In genomic region chr1:13356774-13357173, GRCh38 we compare ENCODE assay signal across 8 cellular contexts. TPM values are rescaled to one million over a fixed set of nuclear protein-coding genes. Genes with fewer than 3 reads are reported as not detected.
DNase-seq lines count a peak whose midpoint lies in the region; ATAC-seq, FAIRE-seq and TF ChIP-seq lines count a peak whose summit lies in the region.
"Not testable (repeated sequence)": the region's sequence is repeated elsewhere in the genome, so short reads cannot be mapped to it uniquely, and the experiment has no call there.

No MANE protein-coding gene starts in this region.

- in situ Hi-C loops in GM12878 (cut with MboI) = not testable (repeated sequence)

- not testable (repeated sequence) for H3K4me3 Mint-ChIP-seq in Calu3 (ENCODE audit: low read depth, unreplicated experiment); naive thymus-derived CD4-positive, alpha-beta T cell

- not testable (repeated sequence) for H3K27ac Mint-ChIP-seq in Calu3 (ENCODE audit: unreplicated experiment); naive thymus-derived CD4-positive, alpha-beta T cell

- H3K9ac ChIP-seq in GM12878 (ENCODE audit: control insufficient read depth, insufficient read depth, low read length) = not testable (repeated sequence)

- TF ChIP-seq RAD21 in GM12878 (IDR thresholded peaks at IDR 0.05; ENCODE audit: insufficient read depth, low read depth, low read length) = peak; percentile 63

- not testable (repeated sequence) for H3K36me3 ChIP-seq in HEK293 (ENCODE audit: control insufficient read depth in 2 of 2, insufficient read depth in 1 of 2, low read length in 2 of 2); GM12878 (ENCODE audit: control insufficient read depth in 2 of 2, insufficient read depth in 2 of 2, low read length in 1 of 2); naive thymus-derived CD4-positive, alpha-beta T cell (ENCODE audit: control insufficient read depth in 2 of 3, insufficient read depth in 3 of 3, low read length in 3 of 3)

- intact Hi-C loops in Calu3 (cut with micrococcal nuclease; ENCODE audit: unreplicated experiment) = loop anchor here (5.0 kb wide), 2 partner anchors 66 to 606 kb away; no protein-coding TSS in a partner anchor
- intact Hi-C loops in GM12878 (cut with micrococcal nuclease; ENCODE audit: unreplicated experiment) = loop anchor here (5.0 kb wide), 1 partner anchor 606 kb away; no protein-coding TSS in a partner anchor
- intact Hi-C loops in naive thymus-derived CD4-positive, alpha-beta T cell (cut with micrococcal nuclease) = not testable (repeated sequence)

- H4K20me1 ChIP-seq in GM12878 (ENCODE audit: control insufficient read depth, insufficient read depth) = not testable (repeated sequence)

- not testable (repeated sequence) for H3K36me3 Mint-ChIP-seq in Calu3 (ENCODE audit: insufficient read depth, unreplicated experiment); naive thymus-derived CD4-positive, alpha-beta T cell

- not testable (repeated sequence) for H3K4me2 ChIP-seq in GM12878 (ENCODE audit: control insufficient read depth, insufficient read depth)

- not testable (repeated sequence) for TF ChIP-seq EP300 in GM12878 (IDR thresholded peaks at IDR 0.05; ENCODE audit: borderline replicate concordance in 1 of 2, control insufficient read depth in 1 of 2, low read depth in 2 of 2, low read length in 2 of 2)

- not testable (repeated sequence) for TF ChIP-seq POLR2A in GM12878 (IDR thresholded peaks at IDR 0.05; ENCODE audit: low read depth, low read length)

- H3K9me3 ChIP-seq in HEK293 (ENCODE audit: control insufficient read depth, insufficient read depth, low read depth, low read length); GM12878 (replicated peaks; ENCODE audit: control insufficient read depth, insufficient read depth, low read length); naive thymus-derived CD4-positive, alpha-beta T cell (ENCODE audit: control insufficient read depth in 2 of 3, low read length in 3 of 3): not testable (repeated sequence)

- not testable (repeated sequence) for H3K4me3 ChIP-seq in HEK293 (ENCODE audit: low read depth, low read length); GM12878; naive thymus-derived CD4-positive, alpha-beta T cell (ENCODE audit: low read length)

- CTCF ChIA-PET in Calu3 (lab: Charles Lee); HEK293 (lab: Yijun Ruan, JAX); GM12878 (lab: Yijun Ruan, JAX); naive thymus-derived CD4-positive, alpha-beta T cell (lab: Charles Lee): not testable (repeated sequence)

- not testable (repeated sequence) for TF ChIP-seq CTCF in Calu3 (IDR thresholded peaks at IDR 0.05; ENCODE audit: unreplicated experiment); HEK293 (tag by site-specific recombination; IDR thresholded peaks at IDR 0.05)
- peak; percentile 33 to 47 (median 42); a peak in 4 of 6 replicates for TF ChIP-seq CTCF in GM12878 (IDR thresholded peaks at IDR 0.05 in 2 of 3, conservative IDR thresholded peaks at IDR 0.05 in 1 of 3; ENCODE audit: control insufficient read depth in 2 of 3, extremely low read depth in 1 of 3, insufficient read depth in 1 of 3, low read depth in 3 of 3, low read length in 3 of 3)

- not testable (repeated sequence) for H3K4me1 Mint-ChIP-seq in Calu3 (ENCODE audit: low read depth, unreplicated experiment); naive thymus-derived CD4-positive, alpha-beta T cell

- H2AFZ ChIP-seq in GM12878 (ENCODE audit: control insufficient read depth, low read depth, low read length) = not testable (repeated sequence)

- DNase-seq in Calu3 (peak; percentile 26), NCI-H2107 treated with DMSO at 0.1 percent for 48 hours (lab: John Stamatoyannopoulos, UW; ENCODE audit: unreplicated experiment) (peak; percentile 4), SHP77 treated with DMSO at 0.1 percent for 48 hours (lab: John Stamatoyannopoulos, UW) (peak; percentile 0), globus pallidus (ENCODE audit: low spot score) (peak; percentile 38), superior temporal gyrus (ENCODE audit: extremely low spot score) (peak; percentile 83)
- not testable (repeated sequence) for DNase-seq in GM12878 (ENCODE audit: low read depth, low spot score)
- DNase-seq in naive thymus-derived CD4-positive, alpha-beta T cell = peak in 5 of 9 donors; percentile 13 to 24 (median 18)

- H3K27ac ChIP-seq in HEK293 (ENCODE audit: extremely low read depth, low read depth, low read length); GM12878 (ENCODE audit: control insufficient read depth, insufficient read depth); naive thymus-derived CD4-positive, alpha-beta T cell (ENCODE audit: low read depth, low read length): not testable (repeated sequence)

- H3K27me3 ChIP-seq in GM12878 (replicated peaks in 1 of 2; ENCODE audit: control insufficient read depth in 2 of 2, insufficient read depth in 2 of 2, low read length in 1 of 2); naive thymus-derived CD4-positive, alpha-beta T cell (ENCODE audit: control insufficient read depth in 2 of 2, insufficient read depth in 2 of 2, low read length in 2 of 2): not testable (repeated sequence)

- SMC1A ChIA-PET in GM12878 (lab: Charles Lee; ENCODE audit: uncharacterized antibody, unreplicated experiment) = not testable (repeated sequence)

- POLR2A ChIA-PET in HEK293 (lab: Yijun Ruan, JAX); GM12878 (lab: Charles Lee); naive thymus-derived CD4-positive, alpha-beta T cell (lab: Charles Lee): not testable (repeated sequence)

- BruUV-seq in Calu3 (replicated peaks; lab: Mats Ljungman, UMichigan); GM12878 (replicated peaks; lab: Mats Ljungman, UMichigan): not testable (repeated sequence)

- not testable (repeated sequence) for H3K9me3 Mint-ChIP-seq in Calu3 (ENCODE audit: low read depth, unreplicated experiment)
- H3K9me3 Mint-ChIP-seq in naive thymus-derived CD4-positive, alpha-beta T cell = peaks cover 0 to 22% (median 7%) of the 10 kb centered on the region in 11 donors

- ATAC-seq in GM12878 = peak; percentile 49; the same call in 2 of the 3 replicates
- ATAC-seq in naive thymus-derived CD4-positive, alpha-beta T cell = not testable (repeated sequence)

- RAD21 ChIA-PET in GM12878 (lab: Charles Lee; ENCODE audit: unreplicated experiment) = not testable (repeated sequence)

- H3K4me1 ChIP-seq in HEK293 (ENCODE audit: control insufficient read depth, insufficient read depth, low read length); GM12878 (ENCODE audit: control insufficient read depth, insufficient read depth, low read length); naive thymus-derived CD4-positive, alpha-beta T cell (ENCODE audit: control insufficient read depth in 2 of 2, insufficient read depth in 2 of 2, low read length in 2 of 2): not testable (repeated sequence)

- FAIRE-seq in GM12878 (lab: Jason Lieb, UNC) = not testable (repeated sequence)

- 0% methylated on average over 5 of the region's 5 CpGs for WGBS in GM12878 (ENCODE audit: insufficient coverage, insufficient replicate concordance, low lambda C conversion rate, missing lambda C conversion rate)

- H3K27me3 Mint-ChIP-seq in Calu3 (ENCODE audit: unreplicated experiment); naive thymus-derived CD4-positive, alpha-beta T cell: not testable (repeated sequence)

- H3K79me2 ChIP-seq in GM12878 (ENCODE audit: control insufficient read depth, insufficient read depth, low read length) = not testable (repeated sequence)

RNA-seq across cellular contexts. Expression of gene PRAMEF14, which starts 9.8 kb away (rescaled TPM):
- not detected in 2 replicates for total RNA-seq in Calu3 (2022)
- total RNA-seq in GM12878 (2013; cell fraction: nucleolus; rRNA removed) = not detected in 2 replicates
- not detected in 2 replicates for total RNA-seq in GM12878 (2014; rRNA removed)
- not detected in 2 replicates for total RNA-seq in GM12878 (2014; rRNA removed; fragmentation: Illumina TruSeq; extraction: Trizol)
- not detected in 2 replicates for total RNA-seq in GM12878 (2021)
- not detected for polyA plus RNA-seq in GM12878 (2011; ENCODE audit: low read depth)
- not detected in 2 replicates for polyA plus RNA-seq in GM12878 (2011; rRNA removed)
- not detected in 2 replicates for polyA plus RNA-seq in GM12878 (2011; cell fraction: cytosol; rRNA removed)
- polyA plus RNA-seq in GM12878 (2011; cell fraction: nucleus; rRNA removed) = not detected in 2 replicates
- polyA plus RNA-seq in GM12878 (2012) = not detected in 2 replicates
- polyA plus RNA-seq in GM12878 (2014; fragmentation: Illumina TruSeq; extraction: Trizol) = not detected in 2 replicates
- not detected for polyA plus RNA-seq in GM12878 (2014; fragmentation: Nextera tagmentation; extraction: Ambion mirVana)
- not detected in 2 replicates for polyA plus RNA-seq in GM12878 (2014; rRNA removed)
- not detected for polyA plus RNA-seq in GM12878 (2016; fragmentation: Nextera tagmentation; extraction: Ambion mirVana)
- not detected in 2 replicates for polyA minus RNA-seq in GM12878 (2011; rRNA and poly(A)+ RNA removed)
- polyA minus RNA-seq in GM12878 (2011; cell fraction: cytosol; rRNA and poly(A)+ RNA removed) = not detected in 2 replicates
- polyA minus RNA-seq in GM12878 (2011; cell fraction: nucleus; rRNA and poly(A)+ RNA removed) = not detected in 2 replicates
- not detected for total RNA-seq in naive thymus-derived CD4-positive, alpha-beta T cell
- not detected for polyA plus RNA-seq in naive thymus-derived CD4-positive, alpha-beta T cell

RNA-seq across cellular contexts. Expression of gene PRAMEF19, which starts 15.0 kb away (rescaled TPM):
- not detected in 2 replicates for total RNA-seq in Calu3 (2022)
- total RNA-seq in GM12878 (2013; cell fraction: nucleolus; rRNA removed) = not detected in 2 replicates
- not detected in 2 replicates for total RNA-seq in GM12878 (2014; rRNA removed)
- not detected in 2 replicates for total RNA-seq in GM12878 (2014; rRNA removed; fragmentation: Illumina TruSeq; extraction: Trizol)
- total RNA-seq in GM12878 (2021) = not detected in 2 replicates
- polyA plus RNA-seq in GM12878 (2011; ENCODE audit: low read depth) = not detected
- polyA plus RNA-seq in GM12878 (2011; rRNA removed) = not detected in 2 replicates
- not detected in 2 replicates for polyA plus RNA-seq in GM12878 (2011; cell fraction: cytosol; rRNA removed)
- not detected in 2 replicates for polyA plus RNA-seq in GM12878 (2011; cell fraction: nucleus; rRNA removed)
- polyA plus RNA-seq in GM12878 (2012) = not detected in 2 replicates
- polyA plus RNA-seq in GM12878 (2014; fragmentation: Illumina TruSeq; extraction: Trizol) = not detected in 2 replicates
- polyA plus RNA-seq in GM12878 (2014; fragmentation: Nextera tagmentation; extraction: Ambion mirVana) = not detected
- polyA plus RNA-seq in GM12878 (2014; rRNA removed) = not detected in 2 replicates
- not detected for polyA plus RNA-seq in GM12878 (2016; fragmentation: Nextera tagmentation; extraction: Ambion mirVana)
- polyA minus RNA-seq in GM12878 (2011; rRNA and poly(A)+ RNA removed) = not detected in 2 replicates
- polyA minus RNA-seq in GM12878 (2011; cell fraction: cytosol; rRNA and poly(A)+ RNA removed) = not detected in 2 replicates
- not detected in 2 replicates for polyA minus RNA-seq in GM12878 (2011; cell fraction: nucleus; rRNA and poly(A)+ RNA removed)
- total RNA-seq in naive thymus-derived CD4-positive, alpha-beta T cell = not detected
- not detected for polyA plus RNA-seq in naive thymus-derived CD4-positive, alpha-beta T cell

RNA-seq across cellular contexts. Expression of gene PRAMEF17, which starts 32.7 kb away (rescaled TPM):
- total RNA-seq in Calu3 (2022) = not detected in 2 replicates
- not detected in 2 replicates for total RNA-seq in GM12878 (2013; cell fraction: nucleolus; rRNA removed)
- not detected in 2 replicates for total RNA-seq in GM12878 (2014; rRNA removed)
- total RNA-seq in GM12878 (2014; rRNA removed; fragmentation: Illumina TruSeq; extraction: Trizol) = not detected in 2 replicates
- not detected in 2 replicates for total RNA-seq in GM12878 (2021)
- polyA plus RNA-seq in GM12878 (2011; ENCODE audit: low read depth) = not detected
- polyA plus RNA-seq in GM12878 (2011; rRNA removed) = not detected in 2 replicates
- not detected in 2 replicates for polyA plus RNA-seq in GM12878 (2011; cell fraction: cytosol; rRNA removed)
- not detected in 2 replicates for polyA plus RNA-seq in GM12878 (2011; cell fraction: nucleus; rRNA removed)
- polyA plus RNA-seq in GM12878 (2012) = not detected in 2 replicates
- polyA plus RNA-seq in GM12878 (2014; fragmentation: Illumina TruSeq; extraction: Trizol) = not detected in 2 replicates
- polyA plus RNA-seq in GM12878 (2014; fragmentation: Nextera tagmentation; extraction: Ambion mirVana) = not detected
- not detected in 2 replicates for polyA plus RNA-seq in GM12878 (2014; rRNA removed)
- not detected for polyA plus RNA-seq in GM12878 (2016; fragmentation: Nextera tagmentation; extraction: Ambion mirVana)
- polyA minus RNA-seq in GM12878 (2011; rRNA and poly(A)+ RNA removed) = not detected in 2 replicates
- not detected in 2 replicates for polyA minus RNA-seq in GM12878 (2011; cell fraction: cytosol; rRNA and poly(A)+ RNA removed)
- polyA minus RNA-seq in GM12878 (2011; cell fraction: nucleus; rRNA and poly(A)+ RNA removed) = not detected in 2 replicates
- total RNA-seq in naive thymus-derived CD4-positive, alpha-beta T cell = not detected
- not detected for polyA plus RNA-seq in naive thymus-derived CD4-positive, alpha-beta T cell

RNA-seq across cellular contexts. Expression of gene PRAMEF15, which starts 41.4 kb away (rescaled TPM):
- total RNA-seq in Calu3 (2022) (not detected in 2 replicates), GM12878 (2014; rRNA removed) (not detected in 2 replicates), GM12878 (2014; rRNA removed; fragmentation: Illumina TruSeq; extraction: Trizol) (not detected in 2 replicates), GM12878 (2021) (not detected in 2 replicates)
- not detected in 2 replicates for total RNA-seq in GM12878 (2013; cell fraction: nucleolus; rRNA removed)
- not detected for polyA plus RNA-seq in GM12878 (2011; ENCODE audit: low read depth)
- polyA plus RNA-seq in GM12878 (2011; rRNA removed) (not detected in 2 replicates), GM12878 (2014; fragmentation: Illumina TruSeq; extraction: Trizol) (not detected in 2 replicates), GM12878 (2014; fragmentation: Nextera tagmentation; extraction: Ambion mirVana) (not detected), GM12878 (2014; rRNA removed) (not detected in 2 replicates), GM12878 (2016; fragmentation: Nextera tagmentation; extraction: Ambion mirVana) (not detected)
- not detected in 2 replicates for polyA plus RNA-seq in GM12878 (2011; cell fraction: cytosol; rRNA removed)
- polyA plus RNA-seq in GM12878 (2011; cell fraction: nucleus; rRNA removed) = not detected in 2 replicates
- polyA plus RNA-seq in GM12878 (2012) = not detected in 2 replicates
- polyA minus RNA-seq in GM12878 (2011; rRNA and poly(A)+ RNA removed) = not detected in 2 replicates
- polyA minus RNA-seq in GM12878 (2011; cell fraction: cytosol; rRNA and poly(A)+ RNA removed) = not detected in 2 replicates
- not detected in 2 replicates for polyA minus RNA-seq in GM12878 (2011; cell fraction: nucleus; rRNA and poly(A)+ RNA removed)
- not detected for total RNA-seq in naive thymus-derived CD4-positive, alpha-beta T cell
- not detected for polyA plus RNA-seq in naive thymus-derived CD4-positive, alpha-beta T cell

RNA-seq across cellular contexts. Expression of gene PRAMEF33, which starts 53.4 kb away (rescaled TPM):
- total RNA-seq in Calu3 (2022) (not detected in 2 replicates), GM12878 (2014; rRNA removed) (not detected in 2 replicates), GM12878 (2014; rRNA removed; fragmentation: Illumina TruSeq; extraction: Trizol) (not detected in 2 replicates), GM12878 (2021) (not detected in 2 replicates)
- not detected in 2 replicates for total RNA-seq in GM12878 (2013; cell fraction: nucleolus; rRNA removed)
- not detected for polyA plus RNA-seq in GM12878 (2011; ENCODE audit: low read depth)
- polyA plus RNA-seq in GM12878 (2011; rRNA removed) (not detected in 2 replicates), GM12878 (2014; fragmentation: Illumina TruSeq; extraction: Trizol) (not detected in 2 replicates), GM12878 (2014; fragmentation: Nextera tagmentation; extraction: Ambion mirVana) (not detected), GM12878 (2014; rRNA removed) (not detected in 2 replicates), GM12878 (2016; fragmentation: Nextera tagmentation; extraction: Ambion mirVana) (not detected)
- polyA plus RNA-seq in GM12878 (2011; cell fraction: cytosol; rRNA removed) = not detected in 2 replicates
- polyA plus RNA-seq in GM12878 (2011; cell fraction: nucleus; rRNA removed) = not detected in 2 replicates
- polyA plus RNA-seq in GM12878 (2012) = not detected in 2 replicates
- polyA minus RNA-seq in GM12878 (2011; rRNA and poly(A)+ RNA removed) = not detected in 2 replicates
- not detected in 2 replicates for polyA minus RNA-seq in GM12878 (2011; cell fraction: cytosol; rRNA and poly(A)+ RNA removed)
- polyA minus RNA-seq in GM12878 (2011; cell fraction: nucleus; rRNA and poly(A)+ RNA removed) = not detected in 2 replicates
- total RNA-seq in naive thymus-derived CD4-positive, alpha-beta T cell = not detected
- polyA plus RNA-seq in naive thymus-derived CD4-positive, alpha-beta T cell = not detected
